11 cellular contexts compared by ENCODE assay signal in genomic region chr19:9597027-9597426, GRCh38. TPM values are rescaled to one million over a fixed set of nuclear protein-coding genes. Genes with fewer than 3 reads are reported as not detected.
A peak's percentile ranks its signal among the peaks of the same experiment; 100 is the strongest.
DNase-seq lines count a peak whose midpoint lies in the region; ATAC-seq, FAIRE-seq and TF ChIP-seq lines count a peak whose summit lies in the region.
"Had no signal": no experiment of that assay in that cellular context is flagged by ENCODE, and none has a peak within 500 bp of the region (broad histone marks: within the 10 kb centered on the region; RNA-seq: fewer than 3 reads in every experiment).

No MANE protein-coding gene starts in this region.

- RAD21 ChIA-PET in HCT116 (lab: Charles Lee; ENCODE audit: low non-redundant PET in 1 of 2, low total read pairs in 2 of 2, uncharacterized antibody in 2 of 2, unreplicated experiment in 2 of 2): no interaction called here

- no peak for FAIRE-seq in GM19239 (lab: Jason Lieb, UNC)

- H3K27ac ChIP-seq in HCT116 (ENCODE audit: low read depth, low read length): peak overlapping the region; percentile 71; the same call in 1 of the 2 replicates
- H3K27ac ChIP-seq in transverse colon: no peak overlapping the region

- H3K4me3 ChIP-seq in AG04449 (ENCODE audit: low read depth, low read length) (no peak overlapping the region), HCT116 (replicated peaks in 1 of 2; ENCODE audit: low read depth in 1 of 2, low read length in 2 of 2) (peak overlapping the region in 1 of 2 experiments; percentile 30; a peak in 2 of 4 replicates), fibroblast of villous mesenchyme (ENCODE audit: low read depth, low read length) (no peak overlapping the region), transverse colon (no peak overlapping the region)
- H3K4me3 ChIP-seq: skin epidermis had no signal

- peak; percentile 87 for ATAC-seq in HCT116
- no peak for ATAC-seq in GM19395 (IDR thresholded peaks at IDR 0.05; ENCODE audit: unreplicated experiment)

- TF ChIP-seq EP300 in transverse colon (IDR thresholded peaks at IDR 0.05; ENCODE audit: low read depth): no peak

- WGBS in transverse colon (ENCODE audit: low coverage in 1 of 2), 2 donors: 69 to 92% methylated on average over 3 of the region's 3 CpGs

- H3K27me3 ChIP-seq in HCT116 (ENCODE audit: insufficient read depth, low read length): no peaks in the 10 kb centered on the region
- no peaks in the 10 kb centered on the region for H3K27me3 ChIP-seq in transverse colon

- H3K79me2 ChIP-seq in HCT116 (ENCODE audit: insufficient read depth, low read length): no peaks in the 10 kb centered on the region

- TF ChIP-seq CTCF in AG04449 (IDR thresholded peaks at IDR 0.05; ENCODE audit: insufficient read depth, low read length, missing control alignments) (no peak), HCT116 (IDR thresholded peaks at IDR 0.05 in 2 of 3, conservative IDR thresholded peaks at IDR 0.05 in 1 of 3; ENCODE audit: borderline replicate concordance in 1 of 3, insufficient read depth in 1 of 3, low read depth in 2 of 3, low read length in 2 of 3) (no peak), fibroblast of villous mesenchyme (IDR thresholded peaks at IDR 0.05; ENCODE audit: insufficient read depth, low read depth, low read length) (no peak), transverse colon (IDR thresholded peaks at IDR 0.05) (no peak)

- peak; percentile 33 for DNase-seq in AG04449 (ENCODE audit: low read depth, low spot score)
- DNase-seq in HCT116 (ENCODE audit: low read depth, low spot score): peak; percentile 86
- DNase-seq in activated naive CD8-positive, alpha-beta T cell treated with anti-CD3 and anti-CD28 coated beads for 36 hours: no peak
- peak; percentile 35 for DNase-seq in fibroblast of villous mesenchyme (ENCODE audit: low read depth)
- DNase-seq in transverse colon: no peak
- no peak for DNase-seq in GM19239 (ENCODE audit: insufficient read length, low spot score)
- DNase-seq in NCI-H146 (lab: John Stamatoyannopoulos, UW): no peak
- DNase-seq: CD4-positive, alpha-beta memory T cell had no signal

- H3K9ac ChIP-seq in HCT116 (ENCODE audit: low read length): peak overlapping the region; percentile 27

- H3K4me1 Mint-ChIP-seq in activated naive CD8-positive, alpha-beta T cell treated with anti-CD3 and anti-CD28 coated beads for 36 hours: peaks cover 3% of the 10 kb centered on the region
- H3K4me1 Mint-ChIP-seq: CD4-positive, alpha-beta memory T cell had no signal

- no peaks in the 10 kb centered on the region for H4K20me1 ChIP-seq in HCT116 (ENCODE audit: insufficient read depth)

- CTCF ChIA-PET in AG04449 (lab: Yijun Ruan, JAX) (no interaction called here), HCT116 (lab: Charles Lee) (no interaction called here)

- POLR2A ChIA-PET in AG04449 (lab: Yijun Ruan, JAX): interaction anchor here (0.7 kb wide), 1 partner anchor 185 kb away, joined by 3 read pairs; no protein-coding TSS in a partner anchor
- POLR2A ChIA-PET in HCT116 (lab: Charles Lee): no interaction called here

- H3K9me3 ChIP-seq in HCT116 (ENCODE audit: control insufficient read depth in 1 of 2, insufficient read depth in 1 of 2, low read depth in 1 of 2, low read length in 2 of 2) (no peaks in the 10 kb centered on the region), transverse colon (peaks cover 0 to 8% of the 10 kb centered on the region in 2 donors)

- H3K9me3 Mint-ChIP-seq in activated naive CD8-positive, alpha-beta T cell treated with anti-CD3 and anti-CD28 coated beads for 36 hours: peaks cover 15% of the 10 kb centered on the region

- peak overlapping the region; percentile 35 for H3K27ac Mint-ChIP-seq in activated naive CD8-positive, alpha-beta T cell treated with anti-CD3 and anti-CD28 coated beads for 36 hours
- H3K27ac Mint-ChIP-seq: CD4-positive, alpha-beta memory T cell; T-helper 2 cell treated with Interferon-gamma antibody and Interleukin-4, amounts not matched to agents 5 μg/mL and 100 μg/mL, for 36 hours had no signal

- peaks cover 14% of the 10 kb centered on the region for H3K36me3 Mint-ChIP-seq in activated naive CD8-positive, alpha-beta T cell treated with anti-CD3 and anti-CD28 coated beads for 36 hours

- intact Hi-C loops in HCT116 (cut with micrococcal nuclease): no loop called here
- intact Hi-C loops in transverse colon (cut with DNase I; ENCODE audit: low total_unique reads): no loop called here

- no peaks in the 10 kb centered on the region for H3K36me3 ChIP-seq in HCT116 (ENCODE audit: control insufficient read depth in 1 of 2, insufficient read depth in 2 of 2, low read length in 2 of 2)
- H3K36me3 ChIP-seq in transverse colon: no peaks in the 10 kb centered on the region

- peaks cover 9% of the 10 kb centered on the region for H3K27me3 Mint-ChIP-seq in activated naive CD8-positive, alpha-beta T cell treated with anti-CD3 and anti-CD28 coated beads for 36 hours

- H3K9me2 ChIP-seq in HCT116 (ENCODE audit: insufficient read depth): no peaks in the 10 kb centered on the region

- peak overlapping the region; percentile 59 for H3K4me2 ChIP-seq in HCT116 (ENCODE audit: low read length)

- H3K4me3 Mint-ChIP-seq in activated naive CD8-positive, alpha-beta T cell treated with anti-CD3 and anti-CD28 coated beads for 36 hours: no peak overlapping the region
- H3K4me3 Mint-ChIP-seq: CD4-positive, alpha-beta memory T cell; T-helper 2 cell treated with Interferon-gamma antibody and Interleukin-4, amounts not matched to agents 5 μg/mL and 100 μg/mL, for 36 hours had no signal

- no peak overlapping the region for H2AFZ ChIP-seq in HCT116 (ENCODE audit: low read depth, low read length, poor library complexity, severe bottlenecking)

- TF ChIP-seq RAD21 in HCT116 (IDR thresholded peaks at IDR 0.05; ENCODE audit: low read depth): peak; percentile 23; the same call in 1 of the 2 replicates

- no peak for TF ChIP-seq POLR2A in HCT116 (IDR thresholded peaks at IDR 0.05; ENCODE audit: borderline replicate concordance, extremely low read depth, insufficient read depth, insufficient read length)
- TF ChIP-seq POLR2A in transverse colon (IDR thresholded peaks at IDR 0.05): no peak

- no TSS peak for BruUV-seq in HCT116 (replicated peaks; lab: Mats Ljungman, UMichigan)

- peaks cover 7 to 36% of the 10 kb centered on the region in 2 experiments; a peak in 3 of 4 replicates for H3K4me1 ChIP-seq in HCT116 (ENCODE audit: control insufficient read depth in 1 of 2, insufficient read depth in 2 of 2, low read length in 2 of 2)
- no peaks in the 10 kb centered on the region for H3K4me1 ChIP-seq in transverse colon

- in situ Hi-C loops in transverse colon (cut with MboI; ENCODE audit: low pct_ligation_motif_present in 1 of 4, low pct_unique_long_range_greater_than_20kb in 1 of 4, low sequenced_read_pairs in 3 of 4): loop anchor here in 1 of 4 donors (25.0 kb wide), 1 partner anchor 460 kb away; the partner anchor contains the start of genes OR7G3 and ZNF317

TF ChIP-seq in HCT116, 20 proteins besides CTCF, POLR2A, EP300 and RAD21 (continues in another document):
- no peak for TF ChIP-seq TCF7L2 (IDR thresholded peaks at IDR 0.05; ENCODE audit: borderline replicate concordance, extremely low read depth, insufficient read depth, insufficient read length)
- TF ChIP-seq SRF (IDR thresholded peaks at IDR 0.05; ENCODE audit: low read depth): peak; percentile 65; the same call in 1 of the 2 replicates
- peak; percentile 73 for TF ChIP-seq SIN3A (IDR thresholded peaks at IDR 0.05; ENCODE audit: low read depth)
- no peak for TF ChIP-seq EZH2 (IDR thresholded peaks at IDR 0.05)
- no peak for TF ChIP-seq ELF1 (IDR thresholded peaks at IDR 0.05; ENCODE audit: borderline replicate concordance, low read depth)
- peak; percentile 94 for TF ChIP-seq CEBPB (IDR thresholded peaks at IDR 0.05; ENCODE audit: low read depth)
- TF ChIP-seq YY1 (IDR thresholded peaks at IDR 0.05; ENCODE audit: extremely low read depth, insufficient replicate concordance, low read depth, low read length): no peak
- TF ChIP-seq, protein P1, sequence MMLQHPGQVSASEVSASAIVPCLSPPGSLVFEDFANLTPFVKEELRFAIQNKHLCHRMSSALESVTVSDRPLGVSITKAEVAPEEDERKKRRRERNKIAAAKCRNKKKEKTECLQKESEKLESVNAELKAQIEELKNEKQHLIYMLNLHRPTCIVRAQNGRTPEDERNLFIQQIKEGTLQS (IDR thresholded peaks at IDR 0.05): 0 out of 2 replicates have a peak, but pooled peaks have one; percentile 51
- TF ChIP-seq POLR2AphosphoS5 (IDR thresholded peaks at IDR 0.05; ENCODE audit: low read depth, low read length): peak; percentile 53; the same call in 1 of the 2 replicates
- TF ChIP-seq SP1 (IDR thresholded peaks at IDR 0.05; ENCODE audit: low read depth): peak; percentile 95
- no peak for TF ChIP-seq ZBTB33 (IDR thresholded peaks at IDR 0.05; ENCODE audit: extremely low read depth, insufficient replicate concordance, low read length)

RNA-seq across cellular contexts. Expression of gene ZNF121, which starts 12.7 kb away (rescaled TPM):
- total RNA-seq in HCT116 (2021; ENCODE audit: unreplicated experiment) (80.9 TPM), fibroblast of villous mesenchyme (24.2 and 45.3 TPM in 2 replicates), transverse colon (10 to 100 TPM; 10.1 to 21.0 (median 14.0) TPM)
- 24.9 and 25.6 TPM in 2 replicates for polyA plus RNA-seq in HCT116 (2012)
- total RNA-seq in activated naive CD8-positive, alpha-beta T cell treated with anti-CD3 and anti-CD28 coated beads for 36 hours: 10 to 100 TPM; 89.3 to 98.9 TPM

RNA-seq across cellular contexts. Expression of gene ZNF561, which starts 24.0 kb away (rescaled TPM):
- 31.3 TPM for total RNA-seq in HCT116 (2021; ENCODE audit: unreplicated experiment)
- polyA plus RNA-seq in HCT116 (2012): 19.5 and 20.2 TPM in 2 replicates
- total RNA-seq in activated naive CD8-positive, alpha-beta T cell treated with anti-CD3 and anti-CD28 coated beads for 36 hours: 10 to 100 TPM; 28.3 to 32.7 TPM
- total RNA-seq in fibroblast of villous mesenchyme: 33.5 and 57.9 TPM in 2 replicates
- 10 to 100 TPM in 3 of 4 donors, 1 to 10 TPM in 1; 6.4 to 36.7 (median 26.0) TPM for total RNA-seq in transverse colon

RNA-seq across cellular contexts. Expression of gene ZNF426, which starts 58.6 kb away (rescaled TPM):
- 1.7 TPM for total RNA-seq in HCT116 (2021; ENCODE audit: unreplicated experiment)
- polyA plus RNA-seq in HCT116 (2012): 0.96 and 1.2 TPM in 2 replicates
- 10 to 100 TPM; 18.6 to 18.8 TPM for total RNA-seq in activated naive CD8-positive, alpha-beta T cell treated with anti-CD3 and anti-CD28 coated beads for 36 hours
- total RNA-seq in fibroblast of villous mesenchyme: 19.6 and 24.2 TPM in 2 replicates
- 10 to 100 TPM in 2 of 4 donors, 1 to 10 TPM in 2; 6.5 to 29.9 (median 16.4) TPM for total RNA-seq in transverse colon

Comparison
In these comparisons a context has a peak if more than half of its experiments do, and no peak if none do; other contexts are left out.
1. DNase-seq: peak in AG04449 (single experiment), HCT116 (single experiment) and fibroblast of villous mesenchyme (single experiment); none in activated naive CD8-positive, alpha-beta T cell treated with anti-CD3 and anti-CD28 coated beads for 36 hours (single experiment), transverse colon (single experiment), GM19239 (single experiment) and NCI-H146 (single experiment).